In genomic region chr3:125358923-125359322, GRCh38 we compare ENCODE assay signal across 1 cellular context.
TF ChIP-seq lines count a peak whose summit lies in the region.

No MANE protein-coding gene starts in this region.

TF ChIP-seq in WTC11, 78 proteins besides CTCF, POLR2A, EP300 and RAD21 (continued from another document):
- TF ChIP-seq SMAD4 (CRISPR knock-in tag; IDR thresholded peaks at IDR 0.05) (no peak), ERG (CRISPR knock-in tag; IDR thresholded peaks at IDR 0.05) (no peak), SOX15 (CRISPR knock-in tag; IDR thresholded peaks at IDR 0.05) (no peak), ETV6 (CRISPR knock-in tag; IDR thresholded peaks at IDR 0.05) (no peak), USF2 (CRISPR knock-in tag; IDR thresholded peaks at IDR 0.05) (no peak), KAT7 (CRISPR knock-in tag; IDR thresholded peaks at IDR 0.05; ENCODE audit: borderline replicate concordance) (no peak), ZNF396 (CRISPR knock-in tag; IDR thresholded peaks at IDR 0.05; ENCODE audit: borderline replicate concordance) (no peak), ATF3 (CRISPR knock-in tag; conservative IDR thresholded peaks at IDR 0.05) (no peak), ZNF416 (CRISPR knock-in tag; IDR thresholded peaks at IDR 0.05) (no peak), ZBTB21 (CRISPR knock-in tag; IDR thresholded peaks at IDR 0.05; ENCODE audit: borderline replicate concordance) (no peak), NR1H2 (CRISPR knock-in tag; IDR thresholded peaks at IDR 0.05) (no peak)
- TF ChIP-seq, protein P1, sequence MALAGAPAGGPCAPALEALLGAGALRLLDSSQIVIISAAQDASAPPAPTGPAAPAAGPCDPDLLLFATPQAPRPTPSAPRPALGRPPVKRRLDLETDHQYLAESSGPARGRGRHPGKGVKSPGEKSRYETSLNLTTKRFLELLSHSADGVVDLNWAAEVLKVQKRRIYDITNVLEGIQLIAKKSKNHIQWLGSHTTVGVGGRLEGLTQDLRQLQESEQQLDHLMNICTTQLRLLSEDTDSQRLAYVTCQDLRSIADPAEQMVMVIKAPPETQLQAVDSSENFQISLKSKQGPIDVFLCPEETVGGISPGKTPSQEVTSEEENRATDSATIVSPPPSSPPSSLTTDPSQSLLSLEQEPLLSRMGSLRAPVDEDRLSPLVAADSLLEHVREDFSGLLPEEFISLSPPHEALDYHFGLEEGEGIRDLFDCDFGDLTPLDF (CRISPR knock-in tag; IDR thresholded peaks at IDR 0.05) = no peak
TF ChIP-seq in WTC11: peak in this region for 0.
